In genomic region chr18:46088501-46088900, GRCh38 we compare ENCODE assay signal across 1 cellular context.
TF ChIP-seq lines count a peak whose summit lies in the region.

No MANE protein-coding gene starts in this region.

TF ChIP-seq in K562, 482 proteins besides CTCF, POLR2A, EP300 and RAD21:
- TF ChIP-seq CBFA2T3 (IDR thresholded peaks at IDR 0.05): peak; percentile 32; the same call in 1 of the 2 replicates
